ENCODE assay signal across 12 cellular contexts in genomic region chr1:37305841-37306240, GRCh38.
"Had no signal": no experiment of that assay in that cellular context is flagged by ENCODE, and none has a peak within 500 bp of the region (broad histone marks: within the 10 kb centered on the region; RNA-seq: fewer than 3 reads in every experiment).

No MANE protein-coding gene starts in this region.

- H3K9me3 Mint-ChIP-seq: activated CD4-positive, alpha-beta memory T cell treated with anti-CD3 and anti-CD28 coated beads, Interleukin-2, amount 10 ng/mL, durations not matched to agents 7 days and 5 days; activated naive CD8-positive, alpha-beta T cell treated with anti-CD3 and anti-CD28 coated beads for 36 hours; activated T-cell treated with anti-CD3 and anti-CD28 coated beads, Interleukin-2, amount 50 U/mL, for 72 hours; nephron; stimulated activated naive CD8-positive, alpha-beta T cell treated with anti-CD3 and anti-CD28 coated beads, Interleukin-15, amount 100 ng/mL, for 72 hours had no signal

- H3K4me3 Mint-ChIP-seq: activated CD4-positive, alpha-beta memory T cell treated with anti-CD3 and anti-CD28 coated beads, Interleukin-2, amount 10 ng/mL, durations not matched to agents 7 days and 5 days; activated CD4-positive, alpha-beta T cell treated with anti-CD3 and anti-CD28 coated beads for 36 hours; activated naive CD8-positive, alpha-beta T cell treated with anti-CD3 and anti-CD28 coated beads for 36 hours; activated T-cell treated with anti-CD3 and anti-CD28 coated beads, Interleukin-2, amount 50 U/mL, for 72 hours; nephron; stimulated activated naive CD8-positive, alpha-beta T cell treated with anti-CD3 and anti-CD28 coated beads, Interleukin-15, amount 100 ng/mL, for 72 hours had no signal

- DNase-seq: activated CD4-positive, alpha-beta memory T cell treated with anti-CD3 and anti-CD28 coated beads, Interleukin-2, amount 10 ng/mL, durations not matched to agents 7 days and 5 days; activated CD4-positive, alpha-beta T cell treated with anti-CD3 and anti-CD28 coated beads for 36 hours; activated CD8-positive, alpha-beta memory T cell treated with anti-CD3 and anti-CD28 coated beads, Interleukin-2, amount 50 U/mL, for 4 hours; activated gamma-delta T cell treated with Interleukin-2 at 50 U/mL for 16 hours; activated naive CD8-positive, alpha-beta T cell treated with anti-CD3 and anti-CD28 coated beads for 36 hours; activated T-cell treated with anti-CD3 and anti-CD28 coated beads, Interleukin-2, amount 50 U/mL, for 72 hours; dermis blood vessel endothelial cell; mammary epithelial cell; stimulated activated CD4-positive, alpha-beta T cell treated with anti-CD3 and anti-CD28 coated beads, Interleukin-4, amount 100 ng/mL, for 24 hours; stimulated activated naive CD8-positive, alpha-beta T cell treated with anti-CD3 and anti-CD28 coated beads, Interleukin-15, amount 100 ng/mL, for 72 hours; testis had no signal

- H3K27ac Mint-ChIP-seq: activated CD4-positive, alpha-beta memory T cell treated with anti-CD3 and anti-CD28 coated beads, Interleukin-2, amount 10 ng/mL, durations not matched to agents 7 days and 5 days; activated CD4-positive, alpha-beta T cell treated with anti-CD3 and anti-CD28 coated beads for 36 hours; activated naive CD8-positive, alpha-beta T cell treated with anti-CD3 and anti-CD28 coated beads for 36 hours; activated T-cell treated with anti-CD3 and anti-CD28 coated beads, Interleukin-2, amount 50 U/mL, for 72 hours; nephron had no signal

- ATAC-seq: activated CD4-positive, alpha-beta T cell treated with anti-CD3 and anti-CD28 coated beads for 36 hours; activated T-cell treated with anti-CD3 and anti-CD28 coated beads, Interleukin-2, amount 50 U/mL, for 72 hours; stimulated activated naive CD8-positive, alpha-beta T cell treated with anti-CD3 and anti-CD28 coated beads, Interleukin-15, amount 100 ng/mL, for 72 hours had no signal

- H3K4me1 Mint-ChIP-seq: activated CD4-positive, alpha-beta memory T cell treated with anti-CD3 and anti-CD28 coated beads, Interleukin-2, amount 10 ng/mL, durations not matched to agents 7 days and 5 days; activated CD4-positive, alpha-beta T cell treated with anti-CD3 and anti-CD28 coated beads for 36 hours; activated naive CD8-positive, alpha-beta T cell treated with anti-CD3 and anti-CD28 coated beads for 36 hours; stimulated activated naive CD8-positive, alpha-beta T cell treated with anti-CD3 and anti-CD28 coated beads, Interleukin-15, amount 100 ng/mL, for 72 hours had no signal

- H3K36me3 Mint-ChIP-seq: activated naive CD8-positive, alpha-beta T cell treated with anti-CD3 and anti-CD28 coated beads for 36 hours had no signal
